8 cellular contexts compared by ENCODE assay signal in the genomic region with DNA sequence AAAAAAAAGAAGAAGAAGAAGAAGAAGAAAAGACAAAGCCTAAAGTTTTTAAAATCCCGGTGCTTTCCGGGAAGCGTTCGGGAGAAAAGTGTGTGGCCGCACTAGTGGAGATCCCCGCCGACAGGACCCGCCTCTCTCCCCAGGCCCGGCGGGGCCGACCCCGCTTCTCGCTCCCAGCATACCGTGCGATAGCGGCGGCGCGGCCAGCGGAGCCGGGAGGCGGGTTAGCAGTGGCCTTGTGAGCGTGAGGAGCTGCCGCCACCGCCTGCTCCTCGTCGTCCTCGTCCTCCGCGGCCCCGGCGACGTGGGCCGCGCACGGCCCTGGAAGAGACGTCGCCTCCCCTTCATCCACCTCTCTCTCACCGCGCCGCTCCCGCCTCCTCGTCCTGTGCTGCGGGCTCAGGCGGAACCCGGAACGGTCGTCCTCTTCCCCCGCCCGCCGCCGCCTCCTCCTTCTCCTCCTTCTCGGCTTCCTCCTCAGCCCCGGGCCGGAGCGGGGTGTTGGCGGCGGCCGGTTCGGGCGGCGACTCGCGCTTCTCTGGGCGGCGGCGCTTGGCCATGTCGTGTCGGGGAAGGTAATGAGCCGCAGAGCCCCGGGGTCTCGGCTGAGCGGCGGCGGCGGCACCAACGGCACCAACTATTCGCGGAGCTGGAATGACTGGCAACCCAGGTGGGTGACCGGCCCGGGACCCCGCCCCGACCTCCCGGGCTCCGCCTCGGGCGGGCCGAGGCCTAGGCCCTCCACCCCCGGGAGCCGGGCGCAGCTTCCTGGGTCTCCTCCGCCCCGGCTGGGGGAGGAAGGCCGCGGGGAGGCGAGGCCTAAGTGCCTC.
A peak's percentile ranks its signal among the peaks of the same experiment; 100 is the strongest.
DNase-seq lines count a peak whose midpoint lies in the region; ATAC-seq and TF ChIP-seq lines count a peak whose summit lies in the region.
"Not testable (repeated sequence)": the region's sequence is repeated elsewhere in the genome, so short reads cannot be mapped to it uniquely, and the experiment has no call there.

No MANE protein-coding gene starts in this region.

- peak; percentile 70 for TF ChIP-seq POLR2A in NB4 (IDR thresholded peaks at IDR 0.05; ENCODE audit: extremely low read depth, insufficient read length)

- H3K4me3 ChIP-seq in GM08714 (ENCODE audit: low read length) (peak overlapping the region; percentile 70), NB4 (ENCODE audit: low read depth, low read length) (peak overlapping the region; percentile 59), osteoblast (ENCODE audit: insufficient read depth, low read length) (peak overlapping the region; percentile 80)

- peak overlapping the region; percentile 98 for H3K27ac Mint-ChIP-seq in activated naive CD8-positive, alpha-beta T cell treated with anti-CD3 and anti-CD28 coated beads, Interleukin-2, amount 50 U/mL, for 24 hours

- ATAC-seq in HG02588 (IDR thresholded peaks at IDR 0.05; ENCODE audit: unreplicated experiment) (peak; percentile 82), Right ventricle myocardium superior (ENCODE audit: poor library complexity) (peak; percentile 97)
- ATAC-seq in activated naive CD8-positive, alpha-beta T cell treated with anti-CD3 and anti-CD28 coated beads, Interleukin-2, amount 50 U/mL, for 24 hours: peak; percentile 88

- not testable (repeated sequence) for H3K36me3 ChIP-seq in osteoblast (ENCODE audit: insufficient read depth, low read length)

- H2AFZ ChIP-seq in osteoblast (ENCODE audit: low read length): peak overlapping the region; percentile 82

- not testable (repeated sequence) for H3K4me1 Mint-ChIP-seq in activated naive CD8-positive, alpha-beta T cell treated with anti-CD3 and anti-CD28 coated beads, Interleukin-2, amount 50 U/mL, for 24 hours

- not testable (repeated sequence) for H3K36me3 Mint-ChIP-seq in activated naive CD8-positive, alpha-beta T cell treated with anti-CD3 and anti-CD28 coated beads, Interleukin-2, amount 50 U/mL, for 24 hours (ENCODE audit: low read depth)

- peak; percentile 85 for DNase-seq in NB4 (ENCODE audit: low read depth)
- DNase-seq in T follicular helper cell (ENCODE audit: low read depth): peak; percentile 45
- peak; percentile 79 for DNase-seq in activated naive CD8-positive, alpha-beta T cell treated with anti-CD3 and anti-CD28 coated beads, Interleukin-2, amount 50 U/mL, for 24 hours
- peak; percentile 89 for DNase-seq in Right ventricle myocardium superior
- peak; percentile 76 for DNase-seq in osteoblast (ENCODE audit: insufficient read length, low spot score, missing footprints)
- DNase-seq in superior temporal gyrus (ENCODE audit: extremely low spot score): peak; percentile 58

- intact Hi-C loops in Right ventricle myocardium superior (cut with DNase I): not testable (repeated sequence)

- not testable (repeated sequence) for H3K79me2 ChIP-seq in osteoblast (ENCODE audit: insufficient read depth, low read length)

- H3K27me3 Mint-ChIP-seq in activated naive CD8-positive, alpha-beta T cell treated with anti-CD3 and anti-CD28 coated beads, Interleukin-2, amount 50 U/mL, for 24 hours: not testable (repeated sequence)

- not testable (repeated sequence) for TF ChIP-seq CTCF in NB4 (IDR thresholded peaks at IDR 0.05; ENCODE audit: low read depth, low read length); osteoblast (IDR thresholded peaks at IDR 0.05; ENCODE audit: extremely low read depth, low read depth, low read length)

- peak overlapping the region; percentile 71 for H3K4me2 ChIP-seq in osteoblast (ENCODE audit: insufficient read depth, low read length)

- H3K27ac ChIP-seq in osteoblast (ENCODE audit: low read depth, low read length): peak overlapping the region; percentile 66

- not testable (repeated sequence) for H3K4me1 ChIP-seq in osteoblast (ENCODE audit: insufficient read depth, low read length)

- H4K20me1 ChIP-seq in osteoblast (ENCODE audit: insufficient read depth, low read length): not testable (repeated sequence)

- not testable (repeated sequence) for H3K9me3 ChIP-seq in osteoblast (ENCODE audit: low read depth, low read length)

- peak overlapping the region; percentile 94 for H3K4me3 Mint-ChIP-seq in activated naive CD8-positive, alpha-beta T cell treated with anti-CD3 and anti-CD28 coated beads, Interleukin-2, amount 50 U/mL, for 24 hours

- H3K9me3 Mint-ChIP-seq in activated naive CD8-positive, alpha-beta T cell treated with anti-CD3 and anti-CD28 coated beads, Interleukin-2, amount 50 U/mL, for 24 hours: not testable (repeated sequence)

- not testable (repeated sequence) for H3K27me3 ChIP-seq in osteoblast (ENCODE audit: insufficient read depth, low read length)

Comparison
In these comparisons a context has a peak if more than half of its experiments do, and no peak if none do; other contexts are left out.
1. Peak in every context shown above with its lines: DNase-seq, ATAC-seq, H3K4me3 ChIP-seq and H3K27ac ChIP-seq.